ENCODE assay signal across 9 cellular contexts in genomic region chr12:114479831-114480230, GRCh38.
DNase-seq lines count a peak whose midpoint lies in the region; ATAC-seq and TF ChIP-seq lines count a peak whose summit lies in the region.
"Had no signal": no experiment of that assay in that cellular context is flagged by ENCODE, and none has a peak within 500 bp of the region (broad histone marks: within the 10 kb centered on the region; RNA-seq: fewer than 3 reads in every experiment).

No MANE protein-coding gene starts in this region.

- H3K36me3 ChIP-seq in Panc1 (ENCODE audit: control insufficient read depth, insufficient read depth, low read length), result no peaks in the 10 kb centered on the region

- intact Hi-C loops in Panc1 (cut with micrococcal nuclease; ENCODE audit: unreplicated experiment), result loop anchor here (5.0 kb wide), 1 partner anchor 313 kb away; no protein-coding TSS in a partner anchor

- peaks cover 35% of the 10 kb centered on the region for H3K27me3 ChIP-seq in Panc1 (ENCODE audit: control insufficient read depth, insufficient read depth, low read length)

- peaks cover 6% of the 10 kb centered on the region for H3K4me1 Mint-ChIP-seq in progenitor cell of endocrine pancreas (ENCODE audit: low read depth)

- H3K4me3 ChIP-seq in Panc1 (ENCODE audit: low read depth in 2 of 2, low read length in 2 of 2), result peak overlapping the region; percentile 21 to 46
- peak overlapping the region; percentile 66 to 83 for H3K4me3 ChIP-seq in foreskin fibroblast (ENCODE audit: low read depth in 1 of 2, low read length in 2 of 2)

- no TSS peak for BruUV-seq in Panc1 (replicated peaks; lab: Mats Ljungman, UMichigan)

- peak overlapping the region; percentile 66 for H3K4me3 Mint-ChIP-seq in progenitor cell of endocrine pancreas (ENCODE audit: low read depth)

- CTCF ChIA-PET in Panc1 (lab: Charles Lee), result interaction anchor here (0.6 to 0.7 kb wide), 2 partner anchors 361 to 541 kb away, joined by 4 to 15 read pairs; no protein-coding TSS in a partner anchor

- no peak overlapping the region for H3K27ac ChIP-seq in Panc1 (ENCODE audit: low read length)

- H3K27me3 Mint-ChIP-seq in progenitor cell of endocrine pancreas, result peaks cover 85% of the 10 kb centered on the region

- POLR2A ChIA-PET in Panc1 (lab: Charles Lee), result no interaction called here

- no peaks in the 10 kb centered on the region for H3K9me3 Mint-ChIP-seq in progenitor cell of endocrine pancreas (ENCODE audit: low read depth)

- TF ChIP-seq CTCF in Panc1 (IDR thresholded peaks at IDR 0.05), result no peak
- no peak for TF ChIP-seq CTCF in foreskin fibroblast (IDR thresholded peaks at IDR 0.05; ENCODE audit: low read depth, low read length)
- TF ChIP-seq CTCF in progenitor cell of endocrine pancreas (IDR thresholded peaks at IDR 0.05; ENCODE audit: unreplicated experiment), result no peak

- H3K36me3 Mint-ChIP-seq in progenitor cell of endocrine pancreas (ENCODE audit: insufficient read depth), result no peaks in the 10 kb centered on the region

- ATAC-seq in Panc1, result no peak
- no peak for ATAC-seq in GM21717 (IDR thresholded peaks at IDR 0.05; ENCODE audit: unreplicated experiment)

- H3K27ac Mint-ChIP-seq in progenitor cell of endocrine pancreas, result peak overlapping the region; percentile 78

- peaks cover 8% of the 10 kb centered on the region for H3K4me1 ChIP-seq in Panc1 (ENCODE audit: control insufficient read depth, insufficient read depth, low read length)

- H3K9me3 ChIP-seq in Panc1 (ENCODE audit: control insufficient read depth, insufficient read depth, low read depth, low read length), result no peaks in the 10 kb centered on the region

- in situ Hi-C loops in Panc1 (cut with HindIII; ENCODE audit: low pct_unique_long_range_greater_than_20kb, low sequenced_read_pairs), result no loop called here

- DNase-seq in Daoy (ENCODE audit: low read depth) (peak; percentile 54), Panc1 (ENCODE audit: low read depth, low spot score) (no peak), foreskin fibroblast (peak in 1 of 2 donors; percentile 47), progenitor cell of endocrine pancreas (ENCODE audit: low spot score, unreplicated experiment) (no peak), activated gamma-delta T cell treated with Interleukin-2 at 50 U/mL for 16 hours (no peak), hippocampal formation (lab: John Stamatoyannopoulos, UW) (no peak), middle frontal gyrus (ENCODE audit: extremely low spot score, low spot score) (no peak)
- DNase-seq: NCI-H1694 had no signal
